Comparison of ENCODE assay signal across 8 cellular contexts in genomic region chr16:79599837-79600635, GRCh38. TPM values are rescaled to one million over a fixed set of nuclear protein-coding genes. Genes with fewer than 3 reads are reported as not detected.
DNase-seq lines count a peak whose midpoint lies in the region; ATAC-seq and TF ChIP-seq lines count a peak whose summit lies in the region.

No MANE protein-coding gene starts in this region.

- ATAC-seq in GM18907 (IDR thresholded peaks at IDR 0.05; ENCODE audit: unreplicated experiment), result peak; percentile 61
- no peak for ATAC-seq in HG02763 (IDR thresholded peaks at IDR 0.05; ENCODE audit: unreplicated experiment)
- no peak for ATAC-seq in GM18909 (IDR thresholded peaks at IDR 0.05; ENCODE audit: poor library complexity, unreplicated experiment)

- peaks cover 16% of the 10 kb centered on the region for H3K4me1 ChIP-seq in A673 (ENCODE audit: insufficient read depth, low read length, poor library complexity, severe bottlenecking)

- BruUV-seq in A673 (replicated peaks; lab: Mats Ljungman, UMichigan), result no TSS peak

- H3K27ac ChIP-seq in A673 (ENCODE audit: low read depth, low read length, poor library complexity, severe bottlenecking), result no peak overlapping the region

- H3K4me3 ChIP-seq in A673 (ENCODE audit: low read depth, low read length, poor library complexity, severe bottlenecking) (peak overlapping the region; percentile 37), foreskin fibroblast (ENCODE audit: low read depth in 1 of 2, low read length in 2 of 2) (peak overlapping the region; percentile 60 to 81)

- H3K27ac Mint-ChIP-seq in nephron progenitor cell, result peak overlapping the region; percentile 99

- peak; percentile 38 for DNase-seq in A673 (ENCODE audit: low spot score)
- peak; percentile 33 for DNase-seq in NCI-H345 treated with DMSO at 0.1 percent for 48 hours (lab: John Stamatoyannopoulos, UW; ENCODE audit: unreplicated experiment)
- DNase-seq in activated gamma-delta T cell treated with anti-CD3 and anti-CD28 coated beads, Interleukin-2, amount 50 U/mL, for 16 hours (ENCODE audit: low read depth), result peak; percentile 14
- peak in 1 of 2 donors; percentile 69 for DNase-seq in foreskin fibroblast
- DNase-seq in nephron progenitor cell, result peak; percentile 82

- TF ChIP-seq CTCF in A673 (conservative IDR thresholded peaks at IDR 0.05; ENCODE audit: low read depth, low read length) (no peak), foreskin fibroblast (IDR thresholded peaks at IDR 0.05; ENCODE audit: low read depth, low read length) (no peak), nephron progenitor cell (IDR thresholded peaks at IDR 0.05) (no peak)

- H3K9me3 Mint-ChIP-seq in nephron progenitor cell, result no peaks in the 10 kb centered on the region

- peaks cover 7% of the 10 kb centered on the region for H3K36me3 Mint-ChIP-seq in nephron progenitor cell (ENCODE audit: low read depth)

- POLR2A ChIA-PET in A673 (lab: Charles Lee; ENCODE audit: low non-redundant PET), result no interaction called here

- H3K4me3 Mint-ChIP-seq in nephron progenitor cell, result peak overlapping the region; percentile 97

- no peaks in the 10 kb centered on the region for H3K36me3 ChIP-seq in A673 (ENCODE audit: insufficient read depth, low read length, poor library complexity, severe bottlenecking)

- H3K9me3 ChIP-seq in A673 (ENCODE audit: low read depth, low read length, poor library complexity, severe bottlenecking), result no peaks in the 10 kb centered on the region

- intact Hi-C loops in A673 (cut with micrococcal nuclease; ENCODE audit: unreplicated experiment), result loop anchor here (10.0 kb wide), 1 partner anchor 1925 kb away; no protein-coding TSS in a partner anchor

- CTCF ChIA-PET in A673 (lab: Charles Lee), result no interaction called here

- peaks cover 71% of the 10 kb centered on the region for H3K27me3 ChIP-seq in A673 (replicated peaks; ENCODE audit: insufficient read depth, low read depth, low read length, poor library complexity)

- H3K4me1 Mint-ChIP-seq in nephron progenitor cell, result peaks cover 52% of the 10 kb centered on the region

- H3K27me3 Mint-ChIP-seq in nephron progenitor cell (ENCODE audit: low read depth, poor library complexity), result no peaks in the 10 kb centered on the region

RNA-seq across cellular contexts. Expression of gene MAF, which starts 0.5 kb away (rescaled TPM):
- 0.06 and 0.24 TPM in 2 replicates for total RNA-seq in A673 (2021)
